Comparison of ENCODE assay signal across 8 cellular contexts in genomic region chr12:132887513-132888341, GRCh38. TPM values are rescaled to one million over a fixed set of nuclear protein-coding genes. Genes with fewer than 3 reads are reported as not detected.
DNase-seq lines count a peak whose midpoint lies in the region; ATAC-seq, FAIRE-seq and TF ChIP-seq lines count a peak whose summit lies in the region.

Gene CHFR (minus strand): TSS chr12:132887605. CDS start chr12:132887328, 277 bp downstream.

- H3K36me3 ChIP-seq in kidney epithelial cell (ENCODE audit: control insufficient read depth, insufficient read depth, low read length), result no peaks in the 10 kb centered on the region

- H3K4me3 ChIP-seq in kidney epithelial cell (ENCODE audit: low read depth, low read length), result peak within 1 kb of the TSS; percentile 80

- FAIRE-seq in A204.1 (lab: Jason Lieb, UNC), result peak; percentile 6

- H3K27me3 ChIP-seq in kidney epithelial cell (ENCODE audit: control insufficient read depth, insufficient read depth, low read length), result no peaks in the 10 kb centered on the region

- ATAC-seq in GM18867 (IDR thresholded peaks at IDR 0.05; ENCODE audit: unreplicated experiment) (peak; percentile 99), HG03103 (IDR thresholded peaks at IDR 0.05; ENCODE audit: low read depth, unreplicated experiment) (peak; percentile 98)

- H3K27ac ChIP-seq in cingulate gyrus (ENCODE audit: low read depth, low read length), result peak within 1 kb of the TSS; percentile 97

- TF ChIP-seq CTCF in kidney epithelial cell (IDR thresholded peaks at IDR 0.05; ENCODE audit: insufficient read depth, low read length, poor library complexity, severe bottlenecking), result no peak

- DNase-seq in NCI-H345 (lab: John Stamatoyannopoulos, UW), result peak; percentile 98
- DNase-seq in activated CD4-positive, alpha-beta T cell treated with anti-CD3 and anti-CD28 coated beads for 48 hours, result peak; percentile 96
- peak; percentile 94 for DNase-seq in kidney epithelial cell (ENCODE audit: low read depth)
- DNase-seq in stimulated activated CD4-positive, alpha-beta T cell treated with anti-CD3 and anti-CD28 coated beads, Interleukin-15, amount 100 ng/mL, for 24 hours, result peak; percentile 96

RNA-seq across cellular contexts. Expression of gene CHFR, which starts in this region (rescaled TPM):
- total RNA-seq in kidney epithelial cell, result 51.3 and 59.3 TPM in 2 replicates

Comparison
In these comparisons a context has a peak if more than half of its experiments do, and no peak if none do; other contexts are left out.
1. Peak in every context shown above with its lines: DNase-seq, ATAC-seq, H3K4me3 ChIP-seq and H3K27ac ChIP-seq.